8 cellular contexts compared by ENCODE assay signal in the genomic region with DNA sequence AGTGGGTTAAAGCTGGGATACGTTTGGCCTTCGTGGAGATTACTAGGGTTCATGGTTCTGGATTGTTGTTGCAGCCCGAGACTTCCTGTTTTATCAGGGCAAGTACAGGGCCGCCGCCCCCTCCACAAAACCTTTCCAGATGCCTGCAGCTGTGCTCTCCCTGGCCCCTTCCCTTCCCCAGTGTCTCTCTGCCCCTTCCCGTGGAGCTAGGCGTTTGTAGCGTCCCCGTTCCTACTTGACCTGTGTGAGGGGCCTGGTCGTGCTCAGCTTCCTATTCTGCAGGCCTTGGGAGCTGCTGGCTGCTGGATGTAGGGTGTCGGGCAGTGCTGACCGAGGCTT. TPM values are rescaled to one million over a fixed set of nuclear protein-coding genes. Genes with fewer than 3 reads are reported as not detected.
A peak's percentile ranks its signal among the peaks of the same experiment; 100 is the strongest.
DNase-seq lines count a peak whose midpoint lies in the region; ATAC-seq and TF ChIP-seq lines count a peak whose summit lies in the region.

No MANE protein-coding gene starts in this region.

- POLR2A ChIA-PET in AG04450 (lab: Yijun Ruan, JAX), result no interaction called here

- peak overlapping the region; percentile 97 for H3K27ac Mint-ChIP-seq in chondrocyte (ENCODE audit: unreplicated experiment)

- TF ChIP-seq CTCF in AG04450 (IDR thresholded peaks at IDR 0.05; ENCODE audit: low read depth, low read length), result no peak
- no peak for TF ChIP-seq CTCF in chondrocyte (IDR thresholded peaks at IDR 0.05)

- H3K4me1 Mint-ChIP-seq in chondrocyte (ENCODE audit: low read depth), result peaks cover 18% of the 10 kb centered on the region

- H3K4me3 ChIP-seq in AG04450 (ENCODE audit: low read depth, low read length) (peak overlapping the region; percentile 91), MG63 (peak overlapping the region; percentile 97), mucosa of rectum (ENCODE audit: low read length in 2 of 2) (peak overlapping the region; percentile 84 to 87)

- no peaks in the 10 kb centered on the region; the same call in 1 of the 2 replicates for H3K9me3 ChIP-seq in AG04450 (ENCODE audit: control insufficient read depth, insufficient read depth, low read length)
- no peaks in the 10 kb centered on the region; the same call in 1 of the 2 replicates for H3K9me3 ChIP-seq in MG63
- no peaks in the 10 kb centered on the region for H3K9me3 ChIP-seq in mucosa of rectum (ENCODE audit: control insufficient read depth in 2 of 2, low read length in 2 of 2)

- H3K27ac ChIP-seq in AG04450 (ENCODE audit: low read depth, low read length), result peak overlapping the region; percentile 68
- peak overlapping the region in 1 of 2 donors; percentile 68 for H3K27ac ChIP-seq in mucosa of rectum (ENCODE audit: low read depth in 2 of 2, low read length in 2 of 2)

- H3K36me3 ChIP-seq in MG63 (peaks cover 56% of the 10 kb centered on the region), mucosa of rectum (ENCODE audit: control insufficient read depth in 2 of 2, insufficient read depth in 2 of 2, low read length in 2 of 2) (peaks cover 39 to 40% of the 10 kb centered on the region in 2 donors)

- H3K9me3 Mint-ChIP-seq in chondrocyte (ENCODE audit: low read depth), result no peaks in the 10 kb centered on the region

- H3K4me1 ChIP-seq in mucosa of rectum (ENCODE audit: control insufficient read depth in 2 of 2, insufficient read depth in 2 of 2, low read length in 2 of 2), result peaks cover 7 to 15% of the 10 kb centered on the region in 2 donors

- CTCF ChIA-PET in AG04450 (lab: Charles Lee), result no interaction called here

- DNase-seq in AG04450 (ENCODE audit: low read depth, low spot score) (no peak), MG63 (no peak), chondrocyte (ENCODE audit: low spot score) (peak; percentile 66), NCI-H82 (lab: John Stamatoyannopoulos, UW) (no peak), NCI-H1105 (lab: John Stamatoyannopoulos, UW) (no peak), amygdala (lab: John Stamatoyannopoulos, UW) (no peak)

- H3K27me3 Mint-ChIP-seq in chondrocyte (ENCODE audit: low read depth), result no peaks in the 10 kb centered on the region

- ATAC-seq in GM19455 (IDR thresholded peaks at IDR 0.05; ENCODE audit: unreplicated experiment), result peak; percentile 5

- peak overlapping the region; percentile 93 for H3K4me3 Mint-ChIP-seq in chondrocyte (ENCODE audit: unreplicated experiment)

- no peaks in the 10 kb centered on the region for H3K27me3 ChIP-seq in AG04450 (ENCODE audit: control insufficient read depth, insufficient read depth, low read length)
- H3K27me3 ChIP-seq in MG63, result no peaks in the 10 kb centered on the region
- no peaks in the 10 kb centered on the region for H3K27me3 ChIP-seq in mucosa of rectum (ENCODE audit: control insufficient read depth in 2 of 2, insufficient read depth in 2 of 2, low read length in 2 of 2)

- H3K36me3 Mint-ChIP-seq in chondrocyte (ENCODE audit: low read depth), result peaks cover 25% of the 10 kb centered on the region

- peak overlapping the region; percentile 78 to 86 for H3K9ac ChIP-seq in mucosa of rectum (ENCODE audit: low read depth in 1 of 2, low read length in 2 of 2)

RNA-seq across cellular contexts. Expression of gene AKAP17A, which starts 1.4 kb away (rescaled TPM):
- 10.2 and 11.3 TPM in 2 replicates for polyA plus RNA-seq in AG04450 (2011; rRNA removed)
- 5.6 and 7.9 TPM in 2 replicates for polyA minus RNA-seq in AG04450 (2011; rRNA and poly(A)+ RNA removed)
- total RNA-seq in MG63 (2014; rRNA removed; shearing (Covaris generic); ENCODE audit: low replicate concordance), result 63.5 and 73.3 TPM in 2 replicates
- total RNA-seq in chondrocyte, result 33.2 to 38.0 TPM (median 34.3 TPM) in 3 replicates

RNA-seq across cellular contexts. Expression of gene ASMT, which starts 22.0 kb away (rescaled TPM):
- not detected in 2 replicates for polyA plus RNA-seq in AG04450 (2011; rRNA removed)
- polyA minus RNA-seq in AG04450 (2011; rRNA and poly(A)+ RNA removed), result not detected in 2 replicates
- total RNA-seq in MG63 (2014; rRNA removed; shearing (Covaris generic); ENCODE audit: low replicate concordance), result not detected in 2 replicates
- total RNA-seq in chondrocyte, result 0.30 to 0.99 TPM in 2 of 3 replicates, not detected in the other

RNA-seq across cellular contexts. Expression of gene P2RY8, which starts 55.8 kb away (rescaled TPM):
- not detected in 2 replicates for polyA plus RNA-seq in AG04450 (2011; rRNA removed)
- polyA minus RNA-seq in AG04450 (2011; rRNA and poly(A)+ RNA removed), result not detected in 2 replicates
- total RNA-seq in MG63 (2014; rRNA removed; shearing (Covaris generic); ENCODE audit: low replicate concordance), result not detected in 2 replicates
- total RNA-seq in chondrocyte, result not detected in 3 replicates
